Comparison of ENCODE assay signal across 1 cellular context in genomic region chr20:53645582-53645897, GRCh38.
TF ChIP-seq lines count a peak whose summit lies in the region.

No MANE protein-coding gene starts in this region.

TF ChIP-seq in GM12878, 131 proteins besides CTCF, POLR2A, EP300 and RAD21 (continued from another document):
- TF ChIP-seq ZBTB4 (CRISPR knock-in tag; IDR thresholded peaks at IDR 0.05) (no peak), ZBTB40 (IDR thresholded peaks at IDR 0.05; ENCODE audit: borderline replicate concordance) (peak; percentile 4; the same call in 1 of the 2 replicates), PAX5 (IDR thresholded peaks at IDR 0.05; ENCODE audit: borderline replicate concordance, low read depth, low read length) (no peak), ZNF274 (IDR thresholded peaks at IDR 0.05; ENCODE audit: insufficient read depth, insufficient read length) (no peak)
